1 cellular context compared by ENCODE assay signal in the genomic region with DNA sequence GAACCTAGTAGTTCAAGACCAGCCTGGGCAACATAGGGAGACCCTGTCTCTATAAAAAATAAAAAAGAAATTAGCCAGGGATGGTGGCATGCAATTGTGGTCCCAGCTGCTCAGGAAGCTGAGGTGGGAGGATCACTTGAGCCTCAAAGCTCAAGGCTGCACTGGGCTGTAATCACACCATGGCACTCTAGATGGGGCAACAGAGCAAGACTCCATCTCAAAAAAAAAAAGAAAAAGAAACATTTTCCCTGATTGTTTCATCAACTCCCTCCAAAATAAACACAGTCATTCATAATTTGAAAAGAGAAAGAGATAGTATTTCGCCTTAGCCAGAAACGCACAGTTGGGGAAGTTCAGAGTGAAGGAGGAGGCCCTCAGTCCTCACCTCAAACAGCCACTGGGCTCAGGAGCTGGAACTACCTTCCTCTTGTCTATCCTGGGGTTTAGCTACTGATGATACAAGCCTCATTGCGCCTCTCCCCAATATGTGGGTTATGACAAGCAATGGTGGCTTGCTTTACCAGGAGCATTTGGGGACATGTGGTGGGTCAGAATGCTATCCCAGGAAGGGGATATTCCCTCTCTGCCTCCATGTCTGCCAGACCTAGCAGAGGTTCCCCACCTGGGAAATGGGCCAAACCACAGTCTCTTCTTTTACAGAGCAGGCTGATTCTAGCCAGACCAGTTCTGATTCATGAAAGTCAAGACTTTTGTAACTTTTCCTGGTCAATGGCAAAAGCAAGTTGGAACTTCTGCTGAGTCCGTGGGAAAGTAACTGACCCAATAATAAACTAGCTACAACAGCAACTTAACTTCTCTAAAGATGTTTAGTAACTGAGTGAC.
TF ChIP-seq lines count a peak whose summit lies in the region.

No MANE protein-coding gene starts in this region.

TF ChIP-seq in HCT116, 20 proteins besides CTCF, POLR2A, EP300 and RAD21 (continued from another document):
- TF ChIP-seq, protein P1, sequence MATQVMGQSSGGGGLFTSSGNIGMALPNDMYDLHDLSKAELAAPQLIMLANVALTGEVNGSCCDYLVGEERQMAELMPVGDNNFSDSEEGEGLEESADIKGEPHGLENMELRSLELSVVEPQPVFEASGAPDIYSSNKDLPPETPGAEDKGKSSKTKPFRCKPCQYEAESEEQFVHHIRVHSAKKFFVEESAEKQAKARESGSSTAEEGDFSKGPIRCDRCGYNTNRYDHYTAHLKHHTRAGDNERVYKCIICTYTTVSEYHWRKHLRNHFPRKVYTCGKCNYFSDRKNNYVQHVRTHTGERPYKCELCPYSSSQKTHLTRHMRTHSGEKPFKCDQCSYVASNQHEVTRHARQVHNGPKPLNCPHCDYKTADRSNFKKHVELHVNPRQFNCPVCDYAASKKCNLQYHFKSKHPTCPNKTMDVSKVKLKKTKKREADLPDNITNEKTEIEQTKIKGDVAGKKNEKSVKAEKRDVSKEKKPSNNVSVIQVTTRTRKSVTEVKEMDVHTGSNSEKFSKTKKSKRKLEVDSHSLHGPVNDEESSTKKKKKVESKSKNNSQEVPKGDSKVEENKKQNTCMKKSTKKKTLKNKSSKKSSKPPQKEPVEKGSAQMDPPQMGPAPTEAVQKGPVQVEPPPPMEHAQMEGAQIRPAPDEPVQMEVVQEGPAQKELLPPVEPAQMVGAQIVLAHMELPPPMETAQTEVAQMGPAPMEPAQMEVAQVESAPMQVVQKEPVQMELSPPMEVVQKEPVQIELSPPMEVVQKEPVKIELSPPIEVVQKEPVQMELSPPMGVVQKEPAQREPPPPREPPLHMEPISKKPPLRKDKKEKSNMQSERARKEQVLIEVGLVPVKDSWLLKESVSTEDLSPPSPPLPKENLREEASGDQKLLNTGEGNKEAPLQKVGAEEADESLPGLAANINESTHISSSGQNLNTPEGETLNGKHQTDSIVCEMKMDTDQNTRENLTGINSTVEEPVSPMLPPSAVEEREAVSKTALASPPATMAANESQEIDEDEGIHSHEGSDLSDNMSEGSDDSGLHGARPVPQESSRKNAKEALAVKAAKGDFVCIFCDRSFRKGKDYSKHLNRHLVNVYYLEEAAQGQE (IDR thresholded peaks at IDR 0.05; ENCODE audit: low read depth): no peak
- peak; percentile 28; the same call in 1 of the 2 replicates for TF ChIP-seq FOSL1 (IDR thresholded peaks at IDR 0.05; ENCODE audit: low read depth)
- peak; percentile 56; the same call in 1 of the 2 replicates for TF ChIP-seq SP1 (IDR thresholded peaks at IDR 0.05; ENCODE audit: low read depth)
- TF ChIP-seq ATF3 (IDR thresholded peaks at IDR 0.05): no peak
- TF ChIP-seq EZH2 (IDR thresholded peaks at IDR 0.05): no peak
- TF ChIP-seq SIN3A (IDR thresholded peaks at IDR 0.05; ENCODE audit: low read depth): no peak
- TF ChIP-seq, protein P2, sequence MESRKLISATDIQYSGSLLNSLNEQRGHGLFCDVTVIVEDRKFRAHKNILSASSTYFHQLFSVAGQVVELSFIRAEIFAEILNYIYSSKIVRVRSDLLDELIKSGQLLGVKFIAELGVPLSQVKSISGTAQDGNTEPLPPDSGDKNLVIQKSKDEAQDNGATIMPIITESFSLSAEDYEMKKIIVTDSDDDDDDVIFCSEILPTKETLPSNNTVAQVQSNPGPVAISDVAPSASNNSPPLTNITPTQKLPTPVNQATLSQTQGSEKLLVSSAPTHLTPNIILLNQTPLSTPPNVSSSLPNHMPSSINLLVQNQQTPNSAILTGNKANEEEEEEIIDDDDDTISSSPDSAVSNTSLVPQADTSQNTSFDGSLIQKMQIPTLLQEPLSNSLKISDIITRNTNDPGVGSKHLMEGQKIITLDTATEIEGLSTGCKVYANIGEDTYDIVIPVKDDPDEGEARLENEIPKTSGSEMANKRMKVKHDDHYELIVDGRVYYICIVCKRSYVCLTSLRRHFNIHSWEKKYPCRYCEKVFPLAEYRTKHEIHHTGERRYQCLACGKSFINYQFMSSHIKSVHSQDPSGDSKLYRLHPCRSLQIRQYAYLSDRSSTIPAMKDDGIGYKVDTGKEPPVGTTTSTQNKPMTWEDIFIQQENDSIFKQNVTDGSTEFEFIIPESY (IDR thresholded peaks at IDR 0.05; ENCODE audit: extremely low read depth, insufficient replicate concordance, low read length): no peak
- TF ChIP-seq MAX (IDR thresholded peaks at IDR 0.05): peak; percentile 26; the same call in 1 of the 2 replicates
- no peak for TF ChIP-seq ZFX (IDR thresholded peaks at IDR 0.05)
- 0 out of 2 replicates have a peak, but pooled peaks have one; percentile 43 for TF ChIP-seq SRF (IDR thresholded peaks at IDR 0.05; ENCODE audit: low read depth)
- no peak for TF ChIP-seq JUND (IDR thresholded peaks at IDR 0.05)
- no peak; the same call in 1 of the 2 replicates for TF ChIP-seq ELF1 (IDR thresholded peaks at IDR 0.05; ENCODE audit: borderline replicate concordance, low read depth)
- no peak for TF ChIP-seq EGR1 (IDR thresholded peaks at IDR 0.05; ENCODE audit: low read depth)
- peak; percentile 24; the same call in 1 of the 2 replicates for TF ChIP-seq CBX3 (IDR thresholded peaks at IDR 0.05; ENCODE audit: low read depth)
- peak; percentile 16 for TF ChIP-seq YY1 (IDR thresholded peaks at IDR 0.05; ENCODE audit: extremely low read depth, insufficient replicate concordance, low read depth, low read length)
- TF ChIP-seq ZNF274 (IDR thresholded peaks at IDR 0.05; ENCODE audit: low read depth, low read length): no peak
- TF ChIP-seq POLR2AphosphoS5 (IDR thresholded peaks at IDR 0.05; ENCODE audit: low read depth, low read length): no peak
